ENCODE assay signal across 11 cellular contexts in genomic region chr11:12433571-12434061, GRCh38. TPM values are rescaled to one million over a fixed set of nuclear protein-coding genes. Genes with fewer than 3 reads are reported as not detected.
DNase-seq lines count a peak whose midpoint lies in the region; ATAC-seq and TF ChIP-seq lines count a peak whose summit lies in the region.
"Had no signal": no experiment of that assay in that cellular context is flagged by ENCODE, and none has a peak within 500 bp of the region (broad histone marks: within the 10 kb centered on the region; RNA-seq: fewer than 3 reads in every experiment).

No MANE protein-coding gene starts in this region.

- no peak for ATAC-seq in GM21717 (IDR thresholded peaks at IDR 0.05; ENCODE audit: unreplicated experiment)
- ATAC-seq in HG03520 (IDR thresholded peaks at IDR 0.05; ENCODE audit: unreplicated experiment) = no peak
- ATAC-seq: activated naive CD8-positive, alpha-beta T cell treated with anti-CD3 and anti-CD28 coated beads, Interleukin-2, amount 50 U/mL, for 24 hours; HepG2 had no signal

- DNase-seq in M059J (ENCODE audit: low read depth) = peak; percentile 78
- peak; percentile 34 for DNase-seq in midbrain (lab: John Stamatoyannopoulos, UW)
- DNase-seq in transverse colon = peak; percentile 26
- no peak for DNase-seq in H7
- DNase-seq: activated CD4-positive, alpha-beta T cell treated with anti-CD3 and anti-CD28 coated beads, Interleukin-2, amount 50 U/mL, for 48 hours; activated naive CD8-positive, alpha-beta T cell treated with anti-CD3 and anti-CD28 coated beads, Interleukin-2, amount 50 U/mL, for 24 hours; GF-D8 had no signal

- no peak overlapping the region for H3K4me3 ChIP-seq in transverse colon
- no peak overlapping the region for H3K4me3 ChIP-seq in H7 (ENCODE audit: insufficient read depth, low read depth, low read length)

- 56 to 68% methylated on average over 4 to 10 of the region's 10 CpGs for WGBS in transverse colon (ENCODE audit: low coverage in 1 of 2), 2 donors

- peak; percentile 35 for TF ChIP-seq EP300 in transverse colon (IDR thresholded peaks at IDR 0.05; ENCODE audit: low read depth)

- H3K36me3 ChIP-seq in transverse colon = no peaks in the 10 kb centered on the region
- no peaks in the 10 kb centered on the region for H3K36me3 ChIP-seq in H7 (replicated peaks; ENCODE audit: control insufficient read depth, insufficient read depth, low read length)

- H3K27ac ChIP-seq in cingulate gyrus (ENCODE audit: low read depth, low read length) (peak overlapping the region; percentile 63), transverse colon (peak overlapping the region; percentile 76 to 90 (median 84))

- no peak for TF ChIP-seq POLR2A in transverse colon (IDR thresholded peaks at IDR 0.05)

- H3K9me3 ChIP-seq in transverse colon = no peaks in the 10 kb centered on the region

- TF ChIP-seq CTCF in transverse colon (IDR thresholded peaks at IDR 0.05) = no peak

- peaks cover 25 to 81% (median 55%) of the 10 kb centered on the region in 4 donors for H3K4me1 ChIP-seq in transverse colon

- no peaks in the 10 kb centered on the region for H3K27me3 ChIP-seq in transverse colon
- H3K27me3 ChIP-seq in H7 (ENCODE audit: control insufficient read depth, insufficient read depth, low read length) = no peaks in the 10 kb centered on the region

- in situ Hi-C loops in transverse colon (cut with MboI; ENCODE audit: low pct_ligation_motif_present in 1 of 4, low pct_unique_long_range_greater_than_20kb in 1 of 4, low sequenced_read_pairs in 3 of 4) = no loop called here

- intact Hi-C loops in transverse colon (cut with DNase I; ENCODE audit: low total_unique reads) = no loop called here

RNA-seq across cellular contexts. Expression of gene PARVA, which starts 56.2 kb away (rescaled TPM):
- 38.5 and 46.4 TPM in 2 replicates for total RNA-seq in M059J (2014; rRNA removed; shearing (Covaris generic))
- 10 to 100 TPM; 34.3 to 82.0 (median 45.1) TPM for total RNA-seq in transverse colon
- total RNA-seq in H7 (2014; rRNA removed; shearing (Covaris generic)) = 7.5 and 8.4 TPM in 2 replicates
